13 cellular contexts compared by ENCODE assay signal in genomic region chr10:75508239-75508813, GRCh38.
DNase-seq lines count a peak whose midpoint lies in the region; ATAC-seq, FAIRE-seq and TF ChIP-seq lines count a peak whose summit lies in the region.
"Had no signal": no experiment of that assay in that cellular context is flagged by ENCODE, and none has a peak within 500 bp of the region (broad histone marks: within the 10 kb centered on the region; RNA-seq: fewer than 3 reads in every experiment).

No MANE protein-coding gene starts in this region.

- POLR2A ChIA-PET in HepG2 (lab: Yijun Ruan, JAX): no interaction called here
- POLR2A ChIA-PET in WTC11 (lab: Charles Lee): no interaction called here

- no peak overlapping the region for H2AFZ ChIP-seq in HepG2 (ENCODE audit: low read length)

- intact Hi-C loops in HepG2 (cut with micrococcal nuclease; ENCODE audit: unreplicated experiment) (no loop called here), left colon (cut with DNase I, micrococcal nuclease) (no loop called here)

- TF ChIP-seq EP300 in HepG2 (IDR thresholded peaks at IDR 0.05; ENCODE audit: low read depth in 2 of 2, low read length in 2 of 2) (no peak), HepG2 (CRISPR knock-in tag; IDR thresholded peaks at IDR 0.05; ENCODE audit: borderline replicate concordance) (no peak)

- H3K36me3 Mint-ChIP-seq in WTC11: no peaks in the 10 kb centered on the region
- H3K36me3 Mint-ChIP-seq in activated T-cell treated with anti-CD3 and anti-CD28 coated beads, Interleukin-2, amount 50 U/mL, for 72 hours (ENCODE audit: insufficient read depth in 2 of 2): no peaks in the 10 kb centered on the region

- TF ChIP-seq RAD21 in liver (IDR thresholded peaks at IDR 0.05): no peak
- TF ChIP-seq RAD21 in HepG2 (CRISPR knock-in tag; IDR thresholded peaks at IDR 0.05): no peak

- no peaks in the 10 kb centered on the region for H3K27me3 ChIP-seq in liver (ENCODE audit: control insufficient read depth in 4 of 4, insufficient read depth in 4 of 4, low read length in 3 of 4)
- H3K27me3 ChIP-seq in HepG2 (ENCODE audit: control insufficient read depth in 1 of 2, insufficient read depth in 2 of 2, low read length in 2 of 2): no peaks in the 10 kb centered on the region

- H3K27ac Mint-ChIP-seq in WTC11: no peak overlapping the region
- H3K27ac Mint-ChIP-seq in activated T-cell treated with anti-CD3 and anti-CD28 coated beads, Interleukin-2, amount 50 U/mL, for 72 hours: no peak overlapping the region

- no peak for DNase-seq in HepG2 (ENCODE audit: low spot score)
- DNase-seq in WTC11 (ENCODE audit: low spot score): no peak
- DNase-seq in left colon: no peak
- DNase-seq in activated T-cell treated with anti-CD3 and anti-CD28 coated beads, Interleukin-2, amount 50 U/mL, for 72 hours: no peak
- no peak for DNase-seq in NCI-H187 (lab: John Stamatoyannopoulos, UW)
- DNase-seq in activated CD8-positive, alpha-beta memory T cell treated with anti-CD3 and anti-CD28 coated beads, Interleukin-2, amount 50 U/mL, for 48 hours: no peak
- DNase-seq: Kasumi-1 had no signal

- in situ Hi-C loops in HepG2 (cut with HindIII; ENCODE audit: extremely low pct_ligation_motif_present, low pct_unique_long_range_greater_than_20kb): no loop called here

- TF ChIP-seq CTCF in liver (IDR thresholded peaks at IDR 0.05; ENCODE audit: low read depth, low read length, missing input control): no peak
- TF ChIP-seq CTCF in HepG2 (CRISPR knock-in tag; IDR thresholded peaks at IDR 0.05): no peak
- no peak for TF ChIP-seq CTCF in WTC11 (IDR thresholded peaks at IDR 0.05)

- H3K4me3 ChIP-seq in liver (ENCODE audit: low read depth in 1 of 3, low read length in 3 of 3): no peak overlapping the region
- no peak overlapping the region for H3K4me3 ChIP-seq in HepG2 (replicated peaks in 1 of 3; ENCODE audit: insufficient read depth in 1 of 3, low read depth in 2 of 3, low read length in 3 of 3)
- H3K4me3 ChIP-seq: skin epidermis had no signal

- peaks cover 21% of the 10 kb centered on the region for H3K4me1 Mint-ChIP-seq in WTC11
- no peaks in the 10 kb centered on the region for H3K4me1 Mint-ChIP-seq in activated T-cell treated with anti-CD3 and anti-CD28 coated beads, Interleukin-2, amount 50 U/mL, for 72 hours (ENCODE audit: low read depth)

- no peaks in the 10 kb centered on the region for H3K79me2 ChIP-seq in HepG2 (ENCODE audit: insufficient read depth, low read length)

- H3K9ac ChIP-seq in liver (ENCODE audit: low read depth in 1 of 2, low read length in 2 of 2) (no peak overlapping the region), HepG2 (ENCODE audit: insufficient read depth, low read depth, low read length) (no peak overlapping the region)

- H3K9me3 Mint-ChIP-seq in WTC11: no peaks in the 10 kb centered on the region
- H3K9me3 Mint-ChIP-seq in activated T-cell treated with anti-CD3 and anti-CD28 coated beads, Interleukin-2, amount 50 U/mL, for 72 hours: no peaks in the 10 kb centered on the region

- no peak overlapping the region for H3K27ac ChIP-seq in liver (ENCODE audit: low read depth in 1 of 2, low read length in 2 of 2)
- no peak overlapping the region for H3K27ac ChIP-seq in HepG2 (ENCODE audit: extremely low read length, insufficient read depth, low read length)

- FAIRE-seq in HepG2 (lab: Jason Lieb, UNC): no peak

- H3K9me3 ChIP-seq in liver (ENCODE audit: control insufficient read depth in 4 of 4, low read length in 3 of 4): no peaks in the 10 kb centered on the region
- H3K9me3 ChIP-seq in HepG2 (ENCODE audit: low read length): no peaks in the 10 kb centered on the region

- CTCF ChIA-PET in HepG2 (lab: Yijun Ruan, JAX; ENCODE audit: low intra/inter-chr PET ratio, low total read pairs) (no interaction called here), WTC11 (lab: Charles Lee) (no interaction called here)

- H3K27me3 Mint-ChIP-seq in WTC11 (ENCODE audit: low read depth): peaks cover 35% of the 10 kb centered on the region
- peaks cover 14% of the 10 kb centered on the region for H3K27me3 Mint-ChIP-seq in activated T-cell treated with anti-CD3 and anti-CD28 coated beads, Interleukin-2, amount 50 U/mL, for 72 hours (ENCODE audit: low read depth)

- H4K20me1 ChIP-seq in HepG2 (ENCODE audit: insufficient read depth, low read length): no peaks in the 10 kb centered on the region

- H3K4me1 ChIP-seq in liver (ENCODE audit: control insufficient read depth in 4 of 4, insufficient read depth in 4 of 4, low read length in 3 of 4) (peaks cover 4 to 39% (median 23%) of the 10 kb centered on the region in 4 donors), HepG2 (ENCODE audit: insufficient read depth, low read length) (peaks cover 19% of the 10 kb centered on the region)

- TF ChIP-seq POLR2A in HepG2 (IDR thresholded peaks at IDR 0.05; ENCODE audit: insufficient read depth in 1 of 2, low read depth in 2 of 2, low read length in 2 of 2): no peak

- H3K36me3 ChIP-seq in liver (ENCODE audit: control insufficient read depth in 4 of 4, insufficient read depth in 3 of 4, low read depth in 1 of 4, low read length in 3 of 4): no peaks in the 10 kb centered on the region
- no peaks in the 10 kb centered on the region for H3K36me3 ChIP-seq in HepG2 (replicated peaks in 1 of 2; ENCODE audit: control insufficient read depth in 1 of 2, insufficient read depth in 2 of 2, low read length in 2 of 2)

- no peak overlapping the region for H3K4me2 ChIP-seq in HepG2 (ENCODE audit: low read depth, low read length)

- BruUV-seq in HepG2 (replicated peaks; lab: Mats Ljungman, UMichigan): no TSS peak

- H3K4me3 Mint-ChIP-seq in WTC11: no peak overlapping the region
- H3K4me3 Mint-ChIP-seq in activated T-cell treated with anti-CD3 and anti-CD28 coated beads, Interleukin-2, amount 50 U/mL, for 72 hours: no peak overlapping the region

- ATAC-seq in HepG2: no peak
- no peak for ATAC-seq in WTC11
- ATAC-seq in left colon: peak; percentile 69
- no peak for ATAC-seq in activated T-cell treated with anti-CD3 and anti-CD28 coated beads, Interleukin-2, amount 50 U/mL, for 72 hours (replicated peaks in 1 of 2)
- no peak for ATAC-seq in HG02884 (IDR thresholded peaks at IDR 0.05; ENCODE audit: unreplicated experiment)
- ATAC-seq: activated CD4-positive, CD25-positive, alpha-beta regulatory T cell treated with anti-CD3 and anti-CD28 coated beads, Interleukin-2, amount 50 U/mL, for 24 hours; left lobe of liver; Panc1 had no signal

- 71% methylated on average over 2 of the region's 2 CpGs for WGBS in liver
- 93% methylated on average over 2 of the region's 2 CpGs for WGBS in HepG2 (ENCODE audit: low lambda C conversion rate)

TF ChIP-seq in liver, 16 proteins besides CTCF, POLR2A, EP300 and RAD21:
- TF ChIP-seq, protein P1, sequence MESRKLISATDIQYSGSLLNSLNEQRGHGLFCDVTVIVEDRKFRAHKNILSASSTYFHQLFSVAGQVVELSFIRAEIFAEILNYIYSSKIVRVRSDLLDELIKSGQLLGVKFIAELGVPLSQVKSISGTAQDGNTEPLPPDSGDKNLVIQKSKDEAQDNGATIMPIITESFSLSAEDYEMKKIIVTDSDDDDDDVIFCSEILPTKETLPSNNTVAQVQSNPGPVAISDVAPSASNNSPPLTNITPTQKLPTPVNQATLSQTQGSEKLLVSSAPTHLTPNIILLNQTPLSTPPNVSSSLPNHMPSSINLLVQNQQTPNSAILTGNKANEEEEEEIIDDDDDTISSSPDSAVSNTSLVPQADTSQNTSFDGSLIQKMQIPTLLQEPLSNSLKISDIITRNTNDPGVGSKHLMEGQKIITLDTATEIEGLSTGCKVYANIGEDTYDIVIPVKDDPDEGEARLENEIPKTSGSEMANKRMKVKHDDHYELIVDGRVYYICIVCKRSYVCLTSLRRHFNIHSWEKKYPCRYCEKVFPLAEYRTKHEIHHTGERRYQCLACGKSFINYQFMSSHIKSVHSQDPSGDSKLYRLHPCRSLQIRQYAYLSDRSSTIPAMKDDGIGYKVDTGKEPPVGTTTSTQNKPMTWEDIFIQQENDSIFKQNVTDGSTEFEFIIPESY (IDR thresholded peaks at IDR 0.05): no peak
- peak; percentile 12 for TF ChIP-seq NR2F2 (IDR thresholded peaks at IDR 0.05)
- TF ChIP-seq TAF1 (conservative IDR thresholded peaks at IDR 0.05): no peak

TF ChIP-seq in HepG2, 621 proteins besides CTCF, POLR2A, EP300 and RAD21 (continues in another document):
- no peak for TF ChIP-seq ZNF446 (CRISPR knock-in tag; IDR thresholded peaks at IDR 0.05)
- no peak for TF ChIP-seq ZFP36 (IDR thresholded peaks at IDR 0.05; ENCODE audit: borderline replicate concordance, low read depth, low read length, partially characterized antibody)
- TF ChIP-seq, protein P2, sequence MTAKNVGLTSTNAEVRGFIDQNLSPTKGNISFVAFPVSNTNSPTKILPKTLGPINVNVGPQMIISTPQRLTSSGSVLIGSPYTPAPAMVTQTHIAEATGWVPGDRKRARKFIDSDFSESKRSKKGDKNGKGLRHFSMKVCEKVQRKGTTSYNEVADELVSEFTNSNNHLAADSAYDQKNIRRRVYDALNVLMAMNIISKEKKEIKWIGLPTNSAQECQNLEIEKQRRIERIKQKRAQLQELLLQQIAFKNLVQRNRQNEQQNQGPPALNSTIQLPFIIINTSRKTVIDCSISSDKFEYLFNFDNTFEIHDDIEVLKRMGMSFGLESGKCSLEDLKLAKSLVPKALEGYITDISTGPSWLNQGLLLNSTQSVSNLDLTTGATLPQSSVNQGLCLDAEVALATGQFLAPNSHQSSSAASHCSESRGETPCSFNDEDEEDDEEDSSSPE (CRISPR knock-in tag; IDR thresholded peaks at IDR 0.05): no peak
- TF ChIP-seq ZNF883 (CRISPR knock-in tag; IDR thresholded peaks at IDR 0.05; ENCODE audit: not compliant biosample characterization): no peak
- TF ChIP-seq JDP2 (CRISPR knock-in tag; IDR thresholded peaks at IDR 0.05; ENCODE audit: borderline replicate concordance): no peak
- no peak for TF ChIP-seq ATRX (CRISPR knock-in tag; IDR thresholded peaks at IDR 0.05; ENCODE audit: borderline replicate concordance)

TF ChIP-seq in WTC11, 78 proteins besides CTCF, POLR2A, EP300 and RAD21 (continues in another document):
- no peak for TF ChIP-seq ZNF263 (CRISPR knock-in tag; IDR thresholded peaks at IDR 0.05; ENCODE audit: low read depth)
- TF ChIP-seq, protein P3, sequence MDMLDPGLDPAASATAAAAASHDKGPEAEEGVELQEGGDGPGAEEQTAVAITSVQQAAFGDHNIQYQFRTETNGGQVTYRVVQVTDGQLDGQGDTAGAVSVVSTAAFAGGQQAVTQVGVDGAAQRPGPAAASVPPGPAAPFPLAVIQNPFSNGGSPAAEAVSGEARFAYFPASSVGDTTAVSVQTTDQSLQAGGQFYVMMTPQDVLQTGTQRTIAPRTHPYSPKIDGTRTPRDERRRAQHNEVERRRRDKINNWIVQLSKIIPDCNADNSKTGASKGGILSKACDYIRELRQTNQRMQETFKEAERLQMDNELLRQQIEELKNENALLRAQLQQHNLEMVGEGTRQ (CRISPR knock-in tag; IDR thresholded peaks at IDR 0.05): no peak
- TF ChIP-seq, protein P4, sequence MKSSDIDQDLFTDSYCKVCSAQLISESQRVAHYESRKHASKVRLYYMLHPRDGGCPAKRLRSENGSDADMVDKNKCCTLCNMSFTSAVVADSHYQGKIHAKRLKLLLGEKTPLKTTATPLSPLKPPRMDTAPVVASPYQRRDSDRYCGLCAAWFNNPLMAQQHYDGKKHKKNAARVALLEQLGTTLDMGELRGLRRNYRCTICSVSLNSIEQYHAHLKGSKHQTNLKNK (CRISPR knock-in tag; IDR thresholded peaks at IDR 0.05): no peak
- peak; percentile 35; the same call in 1 of the 2 replicates for TF ChIP-seq RORB (CRISPR knock-in tag; IDR thresholded peaks at IDR 0.05)
